In the genomic region with DNA sequence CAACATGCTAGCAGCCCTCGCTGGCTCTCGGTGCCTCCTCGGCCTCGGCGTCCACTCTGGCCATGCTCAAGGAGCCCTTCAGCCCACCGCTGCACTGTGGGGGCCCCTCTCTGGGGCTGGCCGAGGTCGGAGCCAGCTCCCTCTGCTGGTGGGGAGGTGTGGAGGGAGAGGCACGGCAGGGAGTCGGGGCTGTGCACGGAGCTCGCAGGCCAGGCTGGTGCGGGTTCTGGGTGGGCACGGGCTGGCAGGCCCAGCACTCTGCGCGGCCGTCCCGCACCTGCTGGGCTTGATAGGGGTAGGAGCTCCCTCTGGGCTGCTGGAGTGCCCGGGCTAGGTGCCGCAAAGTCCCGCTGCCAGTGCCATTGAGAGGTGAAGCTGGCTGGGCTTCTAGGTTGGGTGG, we compare ENCODE assay signal across 26 cellular contexts.
"Had no signal": no experiment of that assay in that cellular context is flagged by ENCODE, and none has a peak within 500 bp of the region (broad histone marks: within the 10 kb centered on the region; RNA-seq: fewer than 3 reads in every experiment).

No MANE protein-coding gene starts in this region.

- DNase-seq: dorsolateral prefrontal cortex; effector CD4-positive, alpha-beta T cell; foreskin fibroblast; head of caudate nucleus; right lobe of liver; small intestine; stimulated activated CD4-positive, alpha-beta T cell treated with anti-CD3 and anti-CD28 coated beads, Interleukin-12 subunit alpha, Interleukin-12 subunit beta, amount 100 ng/mL, for 4 hours; stimulated activated CD4-positive, alpha-beta T cell treated with anti-CD3 and anti-CD28 coated beads, Interleukin-1b, Interleukin-23, amount 100 ng/mL, for 48 hours; stimulated activated CD4-positive, alpha-beta T cell treated with anti-CD3 and anti-CD28 coated beads, Interleukin-4, amount 100 ng/mL, for 1 hour; stimulated activated CD8-positive, alpha-beta memory T cell treated with anti-CD3 and anti-CD28 coated beads, Interleukin-4, amount 100 ng/mL, for 48 hours; stimulated activated naive CD4-positive, alpha-beta T cell; stimulated activated naive CD8-positive, alpha-beta T cell treated with anti-CD3 and anti-CD28 coated beads, Interleukin-15, amount 100 ng/mL, for 72 hours; thyroid gland; trophoblast cell had no signal

- H3K4me3 ChIP-seq: dorsolateral prefrontal cortex, gastrocnemius medialis, lung, neural progenitor cell, right lobe of liver, suprapubic skin, thyroid gland, vagina had no signal

- H3K27me3 Mint-ChIP-seq: memory B cell; natural killer cell treated with Interleukin-12 subunit alpha and Interleukin-12 subunit beta and Interleukin-15 and Interleukin-18, amount 100 ng/mL, for 72 hours; progenitor cell of endocrine pancreas; stimulated activated naive CD8-positive, alpha-beta T cell treated with anti-CD3 and anti-CD28 coated beads, Interleukin-15, amount 100 ng/mL, for 72 hours had no signal

- H3K36me3 Mint-ChIP-seq: memory B cell; natural killer cell treated with Interleukin-12 subunit alpha and Interleukin-12 subunit beta and Interleukin-15 and Interleukin-18, amount 100 ng/mL, for 72 hours; neural progenitor cell had no signal

- H3K9ac ChIP-seq: neural progenitor cell, parathyroid adenoma had no signal

- H3K27me3 ChIP-seq: dorsolateral prefrontal cortex, gastrocnemius medialis, neural progenitor cell, right lobe of liver, suprapubic skin, thyroid gland, vagina had no signal

- H3K4me2 ChIP-seq: neural progenitor cell had no signal

- H3K9me3 ChIP-seq: gastrocnemius medialis, right lobe of liver, suprapubic skin, thyroid gland, vagina had no signal

- H3K79me2 ChIP-seq: parathyroid adenoma had no signal

- H3K36me3 ChIP-seq: gastrocnemius medialis, neural progenitor cell, right lobe of liver, suprapubic skin, thyroid gland, vagina had no signal

- ATAC-seq: esophagus mucosa; natural killer cell treated with Interleukin-12 subunit alpha and Interleukin-12 subunit beta and Interleukin-15 and Interleukin-18, amount 100 ng/mL, for 72 hours; stimulated activated naive CD8-positive, alpha-beta T cell treated with anti-CD3 and anti-CD28 coated beads, Interleukin-15, amount 100 ng/mL, for 72 hours had no signal

- H3K4me1 ChIP-seq: neural progenitor cell, parathyroid adenoma, right lobe of liver, suprapubic skin, thyroid gland, vagina had no signal

- H3K4me3 Mint-ChIP-seq: memory B cell; natural killer cell treated with Interleukin-12 subunit alpha and Interleukin-12 subunit beta and Interleukin-15 and Interleukin-18, amount 100 ng/mL, for 72 hours; neural progenitor cell; stimulated activated naive CD8-positive, alpha-beta T cell treated with anti-CD3 and anti-CD28 coated beads, Interleukin-15, amount 100 ng/mL, for 72 hours had no signal

- H3K27ac ChIP-seq: dorsolateral prefrontal cortex, epithelial cell of prostate, neural progenitor cell, parathyroid adenoma, right lobe of liver, suprapubic skin, thyroid gland, vagina had no signal

- H2AFZ ChIP-seq: neural progenitor cell, parathyroid adenoma had no signal

- FAIRE-seq: keratinocyte, small intestine had no signal

- H3K27ac Mint-ChIP-seq: memory B cell; natural killer cell treated with Interleukin-12 subunit alpha and Interleukin-12 subunit beta and Interleukin-15 and Interleukin-18, amount 100 ng/mL, for 72 hours; neural progenitor cell; progenitor cell of endocrine pancreas had no signal

- H3K4me1 Mint-ChIP-seq: memory B cell; neural progenitor cell; stimulated activated naive CD8-positive, alpha-beta T cell treated with anti-CD3 and anti-CD28 coated beads, Interleukin-15, amount 100 ng/mL, for 72 hours had no signal
